ENCODE assay signal across 11 cellular contexts in the genomic region with DNA sequence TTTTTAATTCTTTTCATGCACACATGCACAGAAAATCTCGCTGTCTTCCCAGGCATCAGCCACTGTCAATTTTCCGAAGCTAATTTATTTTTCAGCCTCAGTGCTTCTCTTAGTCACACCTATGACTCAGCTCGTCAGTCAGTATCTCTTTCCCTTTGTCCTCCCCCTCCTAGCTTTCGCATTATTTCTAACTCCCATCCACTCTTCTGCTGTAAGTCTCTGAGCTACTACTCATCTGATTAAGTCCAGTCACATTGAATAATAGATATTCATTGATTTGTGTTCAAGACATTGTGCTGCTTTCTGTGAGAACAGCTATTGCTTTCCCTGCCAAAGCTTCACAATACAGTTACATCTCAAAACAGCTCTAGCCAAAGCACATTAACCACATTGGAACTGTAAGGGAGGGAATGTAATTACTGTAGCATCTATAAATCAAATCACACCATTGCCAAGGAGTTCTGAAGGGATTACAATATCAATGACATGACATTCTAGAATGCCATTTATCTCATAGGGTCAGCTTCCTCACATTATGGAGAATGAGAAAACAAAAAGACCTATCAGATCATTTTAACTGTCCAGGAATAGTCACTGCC.
DNase-seq lines count a peak whose midpoint lies in the region; ATAC-seq, FAIRE-seq and TF ChIP-seq lines count a peak whose summit lies in the region.
"Had no signal": no experiment of that assay in that cellular context is flagged by ENCODE, and none has a peak within 500 bp of the region (broad histone marks: within the 10 kb centered on the region; RNA-seq: fewer than 3 reads in every experiment).

No MANE protein-coding gene starts in this region.

- H3K4me2 ChIP-seq in GM23248 (ENCODE audit: unreplicated experiment) (no peak overlapping the region), neural cell (ENCODE audit: low read length) (peak overlapping the region; percentile 36)

- ATAC-seq in left lobe of liver (no peak), left colon (no peak)
- ATAC-seq: T-cell had no signal

- TF ChIP-seq RAD21 in neural cell (conservative IDR thresholded peaks at IDR 0.05), result no peak

- H3K36me3 ChIP-seq in GM23248 (ENCODE audit: low read depth) (no peaks in the 10 kb centered on the region), neural cell (ENCODE audit: insufficient read depth, low read length) (peaks cover 6% of the 10 kb centered on the region), kidney (ENCODE audit: control insufficient read depth in 1 of 2, insufficient read depth in 2 of 2, low read length in 2 of 2) (no peaks in the 10 kb centered on the region)

- no peak for TF ChIP-seq CTCF in epithelial cell of proximal tubule (conservative IDR thresholded peaks at IDR 0.05; ENCODE audit: low read depth, low read length)
- TF ChIP-seq CTCF in neural cell (IDR thresholded peaks at IDR 0.05; ENCODE audit: poor library complexity, severe bottlenecking), result no peak
- no peak for TF ChIP-seq CTCF in kidney (IDR thresholded peaks at IDR 0.05; ENCODE audit: borderline replicate concordance, extremely low read depth, insufficient read depth)

- H2AFZ ChIP-seq in GM23248 (no peak overlapping the region), neural cell (ENCODE audit: low read depth, low read length) (no peak overlapping the region)

- DNase-seq in GM23248, result peak; percentile 43
- peak; percentile 79 for DNase-seq in RCC 7860 (ENCODE audit: low spot score)
- DNase-seq in epithelial cell of proximal tubule (ENCODE audit: low read depth), result peak; percentile 74
- DNase-seq in left lobe of liver (ENCODE audit: low spot score), result no peak
- DNase-seq in kidney, result no peak
- no peak for DNase-seq in NCI-H2029 (lab: John Stamatoyannopoulos, UW)
- DNase-seq in left colon, result no peak
- DNase-seq: cortex of kidney, NCI-H2107, T-cell had no signal

- no peaks in the 10 kb centered on the region for H4K20me1 ChIP-seq in GM23248 (ENCODE audit: insufficient read depth)
- no peaks in the 10 kb centered on the region for H4K20me1 ChIP-seq in neural cell (ENCODE audit: insufficient read depth)

- no peaks in the 10 kb centered on the region for H3K4me1 ChIP-seq in GM23248 (ENCODE audit: insufficient read depth)
- H3K4me1 ChIP-seq in kidney (ENCODE audit: control insufficient read depth in 1 of 2, insufficient read depth in 1 of 2, low read depth in 1 of 2, low read length in 2 of 2), result no peaks in the 10 kb centered on the region

- H3F3A ChIP-seq in GM23248 (ENCODE audit: insufficient read depth), result no peaks in the 10 kb centered on the region
- H3F3A ChIP-seq in neural cell (ENCODE audit: insufficient read depth, low read length, poor library complexity, severe bottlenecking), result no peaks in the 10 kb centered on the region

- H3K9me3 ChIP-seq in GM23248 (ENCODE audit: low read depth) (no peaks in the 10 kb centered on the region), neural cell (ENCODE audit: low read length) (no peaks in the 10 kb centered on the region), kidney (ENCODE audit: control insufficient read depth in 1 of 2, low read length in 2 of 2) (no peaks in the 10 kb centered on the region)

- no peaks in the 10 kb centered on the region for H3K79me2 ChIP-seq in GM23248 (ENCODE audit: insufficient read depth)
- H3K79me2 ChIP-seq in neural cell (replicated peaks; ENCODE audit: insufficient read depth, low read length), result no peaks in the 10 kb centered on the region

- WGBS in GM23248 (ENCODE audit: low coverage in 1 of 2, low lambda C conversion rate in 2 of 2, missing lambda C conversion rate in 2 of 2), 2 experiments, result 27 to 36% methylated on average over 4 of the region's 4 CpGs

- intact Hi-C loops in kidney (cut with DNase I) (no loop called here), left colon (cut with DNase I, micrococcal nuclease) (no loop called here)

- H3K27me3 ChIP-seq in GM23248 (replicated peaks; ENCODE audit: insufficient read depth) (0 out of 2 replicates have a peak, but pooled peaks cover 4% of the 10 kb centered on the region), neural cell (ENCODE audit: insufficient read depth, low read depth, low read length) (no peaks in the 10 kb centered on the region)

- H3K9ac ChIP-seq in GM23248 (no peak overlapping the region), neural cell (ENCODE audit: low read length) (no peak overlapping the region), kidney (ENCODE audit: low read length in 2 of 2) (no peak overlapping the region)

- H3K27ac ChIP-seq in GM23248 (no peak overlapping the region), neural cell (ENCODE audit: low read length) (peak overlapping the region; percentile 63), kidney (ENCODE audit: low read depth in 2 of 2, low read length in 2 of 2) (no peak overlapping the region)

- no peak overlapping the region for H3K4me3 ChIP-seq in GM23248
- H3K4me3 ChIP-seq in epithelial cell of proximal tubule (ENCODE audit: low read depth, low read length), result no peak overlapping the region
- peak overlapping the region; percentile 40 for H3K4me3 ChIP-seq in neural cell (ENCODE audit: low read length)
- H3K4me3 ChIP-seq in kidney (ENCODE audit: low read length in 2 of 2), result no peak overlapping the region

- FAIRE-seq in RCC 7860 (lab: Jason Lieb, UNC), result peak; percentile 96
- no peak for FAIRE-seq in kidney (lab: Jason Lieb, UNC)

- TF ChIP-seq EP300 in neural cell (conservative IDR thresholded peaks at IDR 0.05; ENCODE audit: poor library complexity, severe bottlenecking), result no peak

- H3K9me2 ChIP-seq in GM23248 (ENCODE audit: insufficient read depth) (no peaks in the 10 kb centered on the region; the same call in 1 of the 2 replicates), neural cell (ENCODE audit: insufficient read depth, low read length) (no peaks in the 10 kb centered on the region)

- in situ Hi-C loops in GM23248 (cut with MboI), result no loop called here

TF ChIP-seq in neural cell, 6 proteins besides CTCF, POLR2A, EP300 and RAD21:
- no peak for TF ChIP-seq EZH2 (IDR thresholded peaks at IDR 0.05; ENCODE audit: borderline replicate concordance, insufficient read depth, low read length, poor library complexity, severe bottlenecking)
- no peak for TF ChIP-seq POLR2AphosphoS5 (IDR thresholded peaks at IDR 0.05)
- no peak for TF ChIP-seq SMC3 (conservative IDR thresholded peaks at IDR 0.05; ENCODE audit: poor library complexity)
- no peak for TF ChIP-seq REST (IDR thresholded peaks at IDR 0.05; ENCODE audit: borderline replicate concordance)
- no peak for TF ChIP-seq MXI1 (conservative IDR thresholded peaks at IDR 0.05; ENCODE audit: poor library complexity, severe bottlenecking)
- TF ChIP-seq TAF1 (IDR thresholded peaks at IDR 0.05; ENCODE audit: low read depth), result no peak

Comparison
In these comparisons a context has a peak if more than half of its experiments do, and no peak if none do; other contexts are left out.
1. DNase-seq: peak in GM23248 (single experiment), RCC 7860 (single experiment) and epithelial cell of proximal tubule (single experiment); none in left lobe of liver (single experiment), kidney (single experiment), NCI-H2029 (single experiment) and left colon (0 of 2).